In genomic region chr12:96274331-96274730, GRCh38 we compare ENCODE assay signal across 13 cellular contexts.
DNase-seq lines count a peak whose midpoint lies in the region; ATAC-seq, FAIRE-seq and TF ChIP-seq lines count a peak whose summit lies in the region.
"Had no signal": no experiment of that assay in that cellular context is flagged by ENCODE, and none has a peak within 500 bp of the region (broad histone marks: within the 10 kb centered on the region; RNA-seq: fewer than 3 reads in every experiment).

No MANE protein-coding gene starts in this region.

- H3K27ac Mint-ChIP-seq in chondrocyte (ENCODE audit: unreplicated experiment), result peak overlapping the region; percentile 77

- no peak for TF ChIP-seq CTCF in chondrocyte (IDR thresholded peaks at IDR 0.05)

- FAIRE-seq in frontal cortex (lab: Jason Lieb, UNC), result no peak

- ATAC-seq in activated CD4-positive, CD25-positive, alpha-beta regulatory T cell treated with anti-CD3 and anti-CD28 coated beads, Interleukin-2, amount 50 U/mL, for 24 hours, result peak; percentile 46 to 62
- ATAC-seq in HG03103 (IDR thresholded peaks at IDR 0.05; ENCODE audit: low read depth, unreplicated experiment), result peak; percentile 75
- no peak for ATAC-seq in HG03135 (IDR thresholded peaks at IDR 0.05; ENCODE audit: unreplicated experiment)
- ATAC-seq in sciatic nerve, result no peak
- ATAC-seq: left lobe of liver, Panc1 had no signal

- H3K4me1 Mint-ChIP-seq in chondrocyte (ENCODE audit: low read depth), result peaks cover 21% of the 10 kb centered on the region

- H3K27me3 Mint-ChIP-seq in chondrocyte (ENCODE audit: low read depth), result no peaks in the 10 kb centered on the region

- DNase-seq in activated CD4-positive, CD25-positive, alpha-beta regulatory T cell treated with anti-CD3 and anti-CD28 coated beads, Interleukin-2, amount 50 U/mL, for 72 hours, result no peak
- DNase-seq in chondrocyte (ENCODE audit: low spot score) (no peak), skeletal muscle cell (ENCODE audit: low read depth) (peak; percentile 32), sciatic nerve (ENCODE audit: low spot score) (no peak), frontal cortex (ENCODE audit: low spot score in 2 of 2) (no peak)
- DNase-seq: activated CD4-positive, CD25-positive, alpha-beta regulatory T cell; NCI-H2171 treated with DMSO at 0.1 percent for 48 hours had no signal

- H3K36me3 Mint-ChIP-seq in chondrocyte (ENCODE audit: low read depth), result peaks cover 20% of the 10 kb centered on the region

- no peak overlapping the region for H3K4me3 Mint-ChIP-seq in chondrocyte (ENCODE audit: unreplicated experiment)

- H3K4me3 ChIP-seq in skeletal muscle cell (ENCODE audit: low read depth, low read length), result no peak overlapping the region
- H3K4me3 ChIP-seq: prostate gland had no signal

- intact Hi-C loops in sciatic nerve (cut with DNase I), result no loop called here

- H3K9me3 Mint-ChIP-seq in chondrocyte (ENCODE audit: low read depth), result no peaks in the 10 kb centered on the region

Comparison
In these comparisons a context has a peak if more than half of its experiments do, and no peak if none do; other contexts are left out.
1. ATAC-seq: peak in activated CD4-positive, CD25-positive, alpha-beta regulatory T cell treated with anti-CD3 and anti-CD28 coated beads, Interleukin-2, amount 50 U/mL, for 24 hours (2 of 2) and HG03103 (single experiment); none in HG03135 (single experiment) and sciatic nerve (single experiment).